In genomic region chr6:150697515-150697914, GRCh38 we compare ENCODE assay signal across 19 cellular contexts.
DNase-seq lines count a peak whose midpoint lies in the region; ATAC-seq, FAIRE-seq and TF ChIP-seq lines count a peak whose summit lies in the region.
"Had no signal": no experiment of that assay in that cellular context is flagged by ENCODE, and none has a peak within 500 bp of the region (broad histone marks: within the 10 kb centered on the region; RNA-seq: fewer than 3 reads in every experiment).

No MANE protein-coding gene starts in this region.

- H3K27ac ChIP-seq in DOHH2 (ENCODE audit: low read depth, low read length) (peak overlapping the region; percentile 91), H1 (ENCODE audit: low read depth, low read length) (no peak overlapping the region)
- no peak overlapping the region for H3K27ac ChIP-seq in CD8-positive, alpha-beta memory T cell (ENCODE audit: low read depth, low read length)
- H3K27ac ChIP-seq: Peyer's patch had no signal

- H4K8ac ChIP-seq in H1 (ENCODE audit: extremely low read depth, insufficient read depth, low read length): no peak overlapping the region

- H3K27ac Mint-ChIP-seq in CD8-positive, alpha-beta memory T cell: no peak overlapping the region
- H3K27ac Mint-ChIP-seq: activated CD4-positive, alpha-beta memory T cell treated with anti-CD3 and anti-CD28 coated beads for 36 hours; activated T-helper 1 cell treated with anti-CD3 and anti-CD28 coated beads, Interleukin-12 subunit alpha, Interleukin-12 subunit beta, Interleukin-2, Interleukin-4 antibody, amounts not matched to agents 30 ng/mL and 10 ng/mL and 1 ng/mL, durations not matched to agents 14 hours and 24 hours and 36 hours; stimulated activated naive CD8-positive, alpha-beta T cell treated with anti-CD3 and anti-CD28 coated beads, Interleukin-15, amount 100 ng/mL, for 72 hours had no signal

- H3K27me3 ChIP-seq in DOHH2 (ENCODE audit: control insufficient read depth, low read length) (no peaks in the 10 kb centered on the region), H1 (replicated peaks in 1 of 4; ENCODE audit: control insufficient read depth in 3 of 4, extremely low read depth in 1 of 4, insufficient read depth in 3 of 4, low read length in 3 of 4) (no peaks in the 10 kb centered on the region; a peak in 1 of 7 replicates)
- H3K27me3 ChIP-seq in CD8-positive, alpha-beta memory T cell (ENCODE audit: insufficient read depth, low read length, poor library complexity, severe bottlenecking): no peaks in the 10 kb centered on the region
- H3K27me3 ChIP-seq: Peyer's patch had no signal

- peak; percentile 30 for ATAC-seq in mucosa of descending colon
- ATAC-seq: stimulated activated naive CD8-positive, alpha-beta T cell treated with anti-CD3 and anti-CD28 coated beads, Interleukin-15, amount 100 ng/mL, for 72 hours had no signal

- peak overlapping the region; percentile 68 for H3K4me2 ChIP-seq in DOHH2 (ENCODE audit: low read length)
- no peak overlapping the region for H3K4me2 ChIP-seq in H1 (ENCODE audit: insufficient read depth in 1 of 2, low read depth in 2 of 2, low read length in 2 of 2)

- no peaks in the 10 kb centered on the region for H4K20me1 ChIP-seq in DOHH2 (ENCODE audit: control insufficient read depth, insufficient read depth, low read depth, low read length)
- H4K20me1 ChIP-seq in H1 (replicated peaks in 1 of 2; ENCODE audit: control insufficient read depth in 1 of 2, insufficient read depth in 2 of 2, low read length in 2 of 2): no peaks in the 10 kb centered on the region

- H3K4me1 Mint-ChIP-seq in CD8-positive, alpha-beta memory T cell: peaks cover 0 to 2% (median under 1%) of the 10 kb centered on the region in 3 donors
- H3K4me1 Mint-ChIP-seq: stimulated activated naive CD8-positive, alpha-beta T cell treated with anti-CD3 and anti-CD28 coated beads, Interleukin-15, amount 100 ng/mL, for 72 hours had no signal

- H3K9ac ChIP-seq in H1 (replicated peaks in 1 of 4; ENCODE audit: extremely low read depth in 1 of 4, low read depth in 3 of 4, low read length in 3 of 4): no peak overlapping the region

- H2BK15ac ChIP-seq in H1 (ENCODE audit: low read length): no peak overlapping the region

- intact Hi-C loops in mucosa of descending colon (cut with DNase I, micrococcal nuclease): no loop called here

- no peak overlapping the region for H3K56ac ChIP-seq in H1 (replicated peaks; ENCODE audit: insufficient read length, low read depth, low read length)

- TF ChIP-seq EP300 in H1 (IDR thresholded peaks at IDR 0.05; ENCODE audit: borderline replicate concordance in 1 of 2, low read depth in 2 of 2, low read length in 2 of 2): no peak

- H2AFZ ChIP-seq in H1 (ENCODE audit: low read length): no peak overlapping the region

- no peaks in the 10 kb centered on the region for H3K23me2 ChIP-seq in H1 (ENCODE audit: low read depth, low read length)

- no peak overlapping the region for H3K4me3 Mint-ChIP-seq in CD8-positive, alpha-beta memory T cell
- H3K4me3 Mint-ChIP-seq: activated CD4-positive, alpha-beta memory T cell treated with anti-CD3 and anti-CD28 coated beads for 36 hours; activated T-helper 1 cell treated with anti-CD3 and anti-CD28 coated beads, Interleukin-12 subunit alpha, Interleukin-12 subunit beta, Interleukin-2, Interleukin-4 antibody, amounts not matched to agents 30 ng/mL and 10 ng/mL and 1 ng/mL, durations not matched to agents 14 hours and 24 hours and 36 hours; stimulated activated naive CD8-positive, alpha-beta T cell treated with anti-CD3 and anti-CD28 coated beads, Interleukin-15, amount 100 ng/mL, for 72 hours had no signal

- no peak overlapping the region for H2BK5ac ChIP-seq in H1 (ENCODE audit: low read depth, low read length)

- no peak for TF ChIP-seq RAD21 in H1 (IDR thresholded peaks at IDR 0.05 in 1 of 2, conservative IDR thresholded peaks at IDR 0.05 in 1 of 2; ENCODE audit: low read depth in 2 of 2, low read length in 2 of 2)

- peaks cover 0 to 1% (median 0%) of the 10 kb centered on the region in 3 donors for H3K36me3 Mint-ChIP-seq in CD8-positive, alpha-beta memory T cell
- H3K36me3 Mint-ChIP-seq: activated CD4-positive, alpha-beta memory T cell treated with anti-CD3 and anti-CD28 coated beads for 36 hours had no signal

- no peak overlapping the region for H2BK20ac ChIP-seq in H1 (ENCODE audit: low read length)

- peak; percentile 30 for DNase-seq in NCI-H2171 treated with DMSO at 0.1 percent for 48 hours (lab: John Stamatoyannopoulos, UW)
- DNase-seq in H1 (ENCODE audit: low read depth in 1 of 2, low spot score in 2 of 2): no peak
- DNase-seq in mucosa of descending colon: no peak
- no peak for DNase-seq in H54 (ENCODE audit: insufficient read length, low spot score)
- DNase-seq in D721Med (ENCODE audit: insufficient read length, low spot score): no peak
- DNase-seq in CD8-positive, alpha-beta memory T cell: no peak
- no peak for DNase-seq in NCI-H2029 treated with DMSO at 0.1 percent for 48 hours (lab: John Stamatoyannopoulos, UW)
- DNase-seq: activated CD4-positive, alpha-beta memory T cell treated with anti-CD3 and anti-CD28 coated beads for 36 hours; Calu3; KBM-7; midbrain; NCI-H510A treated with DMSO at 0.1 percent for 48 hours; occipital lobe; Peyer's patch; stimulated activated naive CD8-positive, alpha-beta T cell treated with anti-CD3 and anti-CD28 coated beads, Interleukin-15, amount 100 ng/mL, for 72 hours had no signal

- peaks cover 39% of the 10 kb centered on the region for H3K36me3 ChIP-seq in DOHH2 (ENCODE audit: control insufficient read depth, low read length)
- no peaks in the 10 kb centered on the region for H3K36me3 ChIP-seq in H1 (ENCODE audit: control insufficient read depth in 2 of 4, insufficient read depth in 4 of 4, low read length in 3 of 4)
- no peaks in the 10 kb centered on the region for H3K36me3 ChIP-seq in mucosa of descending colon (ENCODE audit: low read depth)
- H3K36me3 ChIP-seq in CD8-positive, alpha-beta memory T cell (ENCODE audit: insufficient read depth, low read length): no peaks in the 10 kb centered on the region
- H3K36me3 ChIP-seq: Peyer's patch had no signal

- CTCF ChIA-PET in H1 (lab: Charles Lee; ENCODE audit: partially characterized antibody): interaction anchor here (0.7 to 3.9 kb wide), 4 partner anchors 12 to 279 kb away, joined by 3 to 29 read pairs (median 4); no protein-coding TSS in a partner anchor
- CTCF ChIA-PET in CD8-positive, alpha-beta memory T cell (lab: Charles Lee): interaction anchor here (1.8 kb wide), 1 partner anchor 12 kb away, joined by 4 read pairs; no protein-coding TSS in a partner anchor

- no peaks in the 10 kb centered on the region for H3K9me3 ChIP-seq in DOHH2 (ENCODE audit: control insufficient read depth, insufficient read depth, low read length)
- H3K9me3 ChIP-seq in H1 (ENCODE audit: insufficient read depth in 2 of 2, low read depth in 1 of 2, low read length in 1 of 2): no peaks in the 10 kb centered on the region
- no peaks in the 10 kb centered on the region for H3K9me3 ChIP-seq in mucosa of descending colon
- H3K9me3 ChIP-seq in CD8-positive, alpha-beta memory T cell (ENCODE audit: low read length): no peaks in the 10 kb centered on the region
- H3K9me3 ChIP-seq: Peyer's patch had no signal

- H3K18ac ChIP-seq in H1 (ENCODE audit: extremely low read depth, low read length): no peak overlapping the region

- WGBS in H1 (ENCODE audit: extremely low coverage in 1 of 2, insufficient coverage in 1 of 2, insufficient read length in 1 of 2, insufficient replicate concordance in 2 of 2, low coverage in 1 of 2, low lambda C conversion rate in 2 of 2, missing lambda C conversion rate in 1 of 2), 2 experiments: 82% methylated on average over 2 of the region's 2 CpGs; no CpG with 5 or more reads in 1 of the 2 experiments

- no peak overlapping the region for H3K14ac ChIP-seq in H1 (ENCODE audit: insufficient read length)

- no peak overlapping the region for H2BK120ac ChIP-seq in H1 (replicated peaks; ENCODE audit: low read depth, low read length)

- no peaks in the 10 kb centered on the region for H3K27me3 Mint-ChIP-seq in CD8-positive, alpha-beta memory T cell
- H3K27me3 Mint-ChIP-seq: activated CD4-positive, alpha-beta memory T cell treated with anti-CD3 and anti-CD28 coated beads for 36 hours; stimulated activated naive CD8-positive, alpha-beta T cell treated with anti-CD3 and anti-CD28 coated beads, Interleukin-15, amount 100 ng/mL, for 72 hours had no signal

- no peak overlapping the region for H4K91ac ChIP-seq in H1 (replicated peaks; ENCODE audit: insufficient read length, low read length)

- H2BK12ac ChIP-seq in H1 (ENCODE audit: low read depth, low read length): no peak overlapping the region

- H3K9me3 Mint-ChIP-seq in CD8-positive, alpha-beta memory T cell: no peaks in the 10 kb centered on the region
- H3K9me3 Mint-ChIP-seq: activated CD4-positive, alpha-beta memory T cell treated with anti-CD3 and anti-CD28 coated beads for 36 hours; activated T-helper 1 cell treated with anti-CD3 and anti-CD28 coated beads, Interleukin-12 subunit alpha, Interleukin-12 subunit beta, Interleukin-2, Interleukin-4 antibody, amounts not matched to agents 30 ng/mL and 10 ng/mL and 1 ng/mL, durations not matched to agents 14 hours and 24 hours and 36 hours; stimulated activated naive CD8-positive, alpha-beta T cell treated with anti-CD3 and anti-CD28 coated beads, Interleukin-15, amount 100 ng/mL, for 72 hours had no signal

- H3F3A ChIP-seq in DOHH2 (ENCODE audit: control insufficient read depth, insufficient read depth): peaks cover 31% of the 10 kb centered on the region

- peak; percentile 62 for FAIRE-seq in H1 (lab: Jason Lieb, UNC)
- FAIRE-seq in H54 (lab: Jason Lieb, UNC): no peak
- FAIRE-seq in D721Med (lab: Jason Lieb, UNC): no peak
- FAIRE-seq: colon, endothelial cell of umbilical vein had no signal

- no peak for TF ChIP-seq POLR2A in H1 (IDR thresholded peaks at IDR 0.05; ENCODE audit: control extremely low read depth in 1 of 2, low read depth in 2 of 2, low read length in 2 of 2)
- TF ChIP-seq POLR2A in H54 (IDR thresholded peaks at IDR 0.05; ENCODE audit: low read depth, low read length): no peak

- POLR2A ChIA-PET in H1 (lab: Charles Lee; ENCODE audit: partially characterized antibody): no interaction called here
- POLR2A ChIA-PET in CD8-positive, alpha-beta memory T cell (lab: Charles Lee): no interaction called here

- no peaks in the 10 kb centered on the region for H3K79me1 ChIP-seq in H1 (ENCODE audit: low read depth, low read length)

- no peak overlapping the region for H4K5ac ChIP-seq in H1 (ENCODE audit: insufficient read length, low read depth, low read length)

- no peaks in the 10 kb centered on the region for H3K9me2 ChIP-seq in DOHH2 (replicated peaks; ENCODE audit: control insufficient read depth, low read length)

- TF ChIP-seq CTCF in DOHH2 (IDR thresholded peaks at IDR 0.05; ENCODE audit: low read depth, low read length, poor library complexity, severe bottlenecking) (no peak), H1 (IDR thresholded peaks at IDR 0.05; ENCODE audit: control extremely low read depth in 1 of 3, insufficient read depth in 1 of 3, low read depth in 1 of 3, low read length in 3 of 3) (no peak), mucosa of descending colon (IDR thresholded peaks at IDR 0.05) (no peak), D721Med (IDR thresholded peaks at IDR 0.05; ENCODE audit: insufficient read depth, missing control alignments) (no peak)

- no peak overlapping the region for H2AK5ac ChIP-seq in H1 (ENCODE audit: low read depth, low read length)

- H3K79me2 ChIP-seq in DOHH2 (ENCODE audit: control insufficient read depth, low read length) (peaks cover 89% of the 10 kb centered on the region), H1 (ENCODE audit: control insufficient read depth in 1 of 2, insufficient read depth in 2 of 2, low read length in 2 of 2) (no peaks in the 10 kb centered on the region)

- H3K4me1 ChIP-seq in DOHH2 (ENCODE audit: control insufficient read depth, low read length): peaks cover 98% of the 10 kb centered on the region
- H3K4me1 ChIP-seq in H1 (replicated peaks in 1 of 4; ENCODE audit: control insufficient read depth in 3 of 4, insufficient read depth in 4 of 4, low read length in 3 of 4): no peaks in the 10 kb centered on the region
- no peaks in the 10 kb centered on the region for H3K4me1 ChIP-seq in mucosa of descending colon (ENCODE audit: low read depth)
- H3K4me1 ChIP-seq in CD8-positive, alpha-beta memory T cell (ENCODE audit: insufficient read depth, low read length): no peaks in the 10 kb centered on the region

- H3K4ac ChIP-seq in H1 (replicated peaks; ENCODE audit: insufficient read length, low read depth, low read length): no peak overlapping the region

- H3K23ac ChIP-seq in H1 (ENCODE audit: insufficient read length): no peak overlapping the region

- H3K4me3 ChIP-seq in DOHH2 (ENCODE audit: low read length) (peak overlapping the region; percentile 65), H1 (ENCODE audit: extremely low read depth in 1 of 4, insufficient read depth in 2 of 4, low read depth in 3 of 4, low read length in 4 of 4) (no peak overlapping the region), mucosa of descending colon (no peak overlapping the region)
- no peak overlapping the region for H3K4me3 ChIP-seq in CD8-positive, alpha-beta memory T cell (ENCODE audit: low read length)
- H3K4me3 ChIP-seq: Peyer's patch had no signal
